ENCODE assay signal across 16 cellular contexts in genomic region chr15:79169531-79170123, GRCh38.
DNase-seq lines count a peak whose midpoint lies in the region; ATAC-seq, FAIRE-seq and TF ChIP-seq lines count a peak whose summit lies in the region.
"Had no signal": no experiment of that assay in that cellular context is flagged by ENCODE, and none has a peak within 500 bp of the region (broad histone marks: within the 10 kb centered on the region; RNA-seq: fewer than 3 reads in every experiment).

No MANE protein-coding gene starts in this region.

- TF ChIP-seq CTCF in Calu3 (IDR thresholded peaks at IDR 0.05; ENCODE audit: unreplicated experiment) = no peak
- TF ChIP-seq CTCF in mammary epithelial cell (conservative IDR thresholded peaks at IDR 0.05 in 1 of 2, IDR thresholded peaks at IDR 0.05 in 1 of 2; ENCODE audit: extremely low read depth in 1 of 2, insufficient read depth in 1 of 2, low read depth in 1 of 2, low read length in 2 of 2) = no peak

- H3K36me3 ChIP-seq in mammary epithelial cell (ENCODE audit: insufficient read depth, low read length) = no peaks in the 10 kb centered on the region
- H3K36me3 ChIP-seq: SJCRH30 had no signal

- H3K27me3 ChIP-seq in mammary epithelial cell (ENCODE audit: insufficient read depth, low read length) (no peaks in the 10 kb centered on the region), right cardiac atrium (ENCODE audit: control insufficient read depth, insufficient read depth) (no peaks in the 10 kb centered on the region)
- H3K27me3 ChIP-seq: SJCRH30 had no signal

- peak; percentile 38 to 57 for ATAC-seq in right cardiac atrium
- ATAC-seq in HG03108 (IDR thresholded peaks at IDR 0.05; ENCODE audit: unreplicated experiment) = no peak
- ATAC-seq: activated T-cell treated with anti-CD3 and anti-CD28 coated beads, Interleukin-2, amount 50 U/mL, for 4 hours had no signal

- intact Hi-C loops in Calu3 (cut with micrococcal nuclease; ENCODE audit: unreplicated experiment) (no loop called here), mammary epithelial cell (cut with micrococcal nuclease) (loop anchor here (1.0 kb wide), 1 partner anchor 141 kb away; no protein-coding TSS in a partner anchor), right cardiac atrium (cut with DNase I) (no loop called here)

- in situ Hi-C loops in mammary epithelial cell (cut with MboI; ENCODE audit: low sequenced_read_pairs in 2 of 2) = no loop called here

- H3K9me3 ChIP-seq in mammary epithelial cell (replicated peaks; ENCODE audit: insufficient read depth, low read length) (no peaks in the 10 kb centered on the region), right cardiac atrium (ENCODE audit: control insufficient read depth, low read length) (no peaks in the 10 kb centered on the region)
- H3K9me3 ChIP-seq: SJCRH30 had no signal

- BruUV-seq in Calu3 (replicated peaks; lab: Mats Ljungman, UMichigan) (no TSS peak), mammary epithelial cell (replicated peaks; lab: Mats Ljungman, UMichigan) (no TSS peak)

- 23% methylated on average over 4 of the region's 4 CpGs for WGBS in mammary epithelial cell (ENCODE audit: low coverage, missing lambda C conversion rate)
- 24% methylated on average over 4 of the region's 4 CpGs for WGBS in right cardiac atrium

- FAIRE-seq in GM12892 (lab: Jason Lieb, UNC) = no peak
- FAIRE-seq: GM18507 had no signal

- peaks cover 27% of the 10 kb centered on the region for H3K4me1 Mint-ChIP-seq in Calu3 (ENCODE audit: low read depth, unreplicated experiment)
- H3K4me1 Mint-ChIP-seq: activated naive CD8-positive, alpha-beta T cell treated with anti-CD3 and anti-CD28 coated beads, Interleukin-2, amount 10 ng/mL, durations not matched to agents 7 days and 5 days had no signal

- peaks cover 14% of the 10 kb centered on the region for H3K4me1 ChIP-seq in mammary epithelial cell (ENCODE audit: insufficient read depth, low read length)
- peaks cover 7% of the 10 kb centered on the region for H3K4me1 ChIP-seq in right cardiac atrium (ENCODE audit: control insufficient read depth, insufficient read depth, low read length)
- H3K4me1 ChIP-seq: SJCRH30 had no signal

- H3K9ac ChIP-seq in mammary epithelial cell (ENCODE audit: insufficient read depth, low read length) = no peak overlapping the region

- CTCF ChIA-PET in Calu3 (lab: Charles Lee) = interaction anchor here (1.4 to 1.9 kb wide), 3 partner anchors 12 to 141 kb away, joined by 4 to 8 read pairs (median 7); no protein-coding TSS in a partner anchor
- CTCF ChIA-PET in mammary epithelial cell (lab: Charles Lee; ENCODE audit: low non-redundant PET) = interaction anchor here (0.5 kb wide), 1 partner anchor 238 kb away, joined by 16 read pairs; no protein-coding TSS in a partner anchor

- peaks cover 5% of the 10 kb centered on the region for H3K27me3 Mint-ChIP-seq in Calu3 (ENCODE audit: unreplicated experiment)

- no peaks in the 10 kb centered on the region for H3K9me3 Mint-ChIP-seq in Calu3 (ENCODE audit: low read depth, unreplicated experiment)
- H3K9me3 Mint-ChIP-seq: activated naive CD8-positive, alpha-beta T cell treated with anti-CD3 and anti-CD28 coated beads, Interleukin-2, amount 10 ng/mL, durations not matched to agents 7 days and 5 days; activated T-cell treated with anti-CD3 and anti-CD28 coated beads, Interleukin-2, amount 50 U/mL, for 4 hours; stimulated activated naive CD8-positive, alpha-beta T cell treated with anti-CD3 and anti-CD28 coated beads, Interleukin-15, Interleukin-2, amounts not matched to agents 100 ng/mL and 50 ng/mL, for 24 hours had no signal

- H3K4me3 ChIP-seq in mammary epithelial cell (replicated peaks in 1 of 3; ENCODE audit: insufficient read depth in 1 of 3, low read depth in 2 of 3, low read length in 3 of 3) = no peak overlapping the region
- H3K4me3 ChIP-seq in right cardiac atrium (ENCODE audit: low read length) = no peak overlapping the region
- H3K4me3 ChIP-seq: SJCRH30 had no signal

- H3K27ac ChIP-seq in mammary epithelial cell (ENCODE audit: insufficient read depth, low read depth, low read length) (peak overlapping the region; percentile 28), right cardiac atrium (ENCODE audit: low read length) (peak overlapping the region; percentile 81)
- H3K27ac ChIP-seq: SJCRH30 had no signal

- DNase-seq in Calu3 (no peak), mammary epithelial cell (no peak), right cardiac atrium (no peak), putamen (ENCODE audit: low spot score) (peak; percentile 67), GM19238 (ENCODE audit: insufficient read length, low spot score) (no peak), NCI-H526 treated with DMSO at 0.1 percent for 48 hours (lab: John Stamatoyannopoulos, UW) (no peak), GM12892 (ENCODE audit: insufficient read length) (no peak)
- DNase-seq: activated CD4-positive, alpha-beta T cell treated with anti-CD3 and anti-CD28 coated beads, Interleukin-2, amount 50 U/mL, for 48 hours; activated naive CD8-positive, alpha-beta T cell treated with anti-CD3 and anti-CD28 coated beads, Interleukin-2, amount 10 ng/mL, durations not matched to agents 7 days and 5 days; activated T-cell treated with anti-CD3 and anti-CD28 coated beads, Interleukin-2, amount 50 U/mL, for 4 hours; KG1; SJCRH30; stimulated activated CD4-positive, alpha-beta T cell treated with anti-CD3 and anti-CD28 coated beads, Interleukin-12 subunit alpha, Interleukin-12 subunit beta, amount 100 ng/mL, for 4 hours had no signal

- no peaks in the 10 kb centered on the region for H3K79me2 ChIP-seq in mammary epithelial cell (ENCODE audit: insufficient read depth, low read length)

- H3K4me2 ChIP-seq in mammary epithelial cell (ENCODE audit: insufficient read depth, low read depth, low read length) = peak overlapping the region; percentile 52

- dilution Hi-C loops in mammary epithelial cell (cut with HindIII; ENCODE audit: low sequenced_read_pairs) = loop anchor here (10.0 kb wide), 1 partner anchor 265 kb away; no protein-coding TSS in a partner anchor

- H2AFZ ChIP-seq in mammary epithelial cell (ENCODE audit: low read depth, low read length) = peak overlapping the region; percentile 25

- peak overlapping the region; percentile 56 for H3K27ac Mint-ChIP-seq in Calu3 (ENCODE audit: unreplicated experiment)
- H3K27ac Mint-ChIP-seq: activated naive CD8-positive, alpha-beta T cell treated with anti-CD3 and anti-CD28 coated beads, Interleukin-2, amount 10 ng/mL, durations not matched to agents 7 days and 5 days; stimulated activated naive CD8-positive, alpha-beta T cell treated with anti-CD3 and anti-CD28 coated beads, Interleukin-15, Interleukin-2, amounts not matched to agents 100 ng/mL and 50 ng/mL, for 24 hours had no signal

- TF ChIP-seq POLR2A in GM12892 (IDR thresholded peaks at IDR 0.05; ENCODE audit: low read depth, low read length) = no peak

- H4K20me1 ChIP-seq in mammary epithelial cell (ENCODE audit: insufficient read depth, low read length) = no peaks in the 10 kb centered on the region

- peak overlapping the region; percentile 20 for H3K4me3 Mint-ChIP-seq in Calu3 (ENCODE audit: low read depth, unreplicated experiment)
- H3K4me3 Mint-ChIP-seq: activated naive CD8-positive, alpha-beta T cell treated with anti-CD3 and anti-CD28 coated beads, Interleukin-2, amount 10 ng/mL, durations not matched to agents 7 days and 5 days; activated T-cell treated with anti-CD3 and anti-CD28 coated beads, Interleukin-2, amount 50 U/mL, for 4 hours; stimulated activated naive CD8-positive, alpha-beta T cell treated with anti-CD3 and anti-CD28 coated beads, Interleukin-15, Interleukin-2, amounts not matched to agents 100 ng/mL and 50 ng/mL, for 24 hours had no signal

- no peaks in the 10 kb centered on the region for H3K36me3 Mint-ChIP-seq in Calu3 (ENCODE audit: insufficient read depth, unreplicated experiment)
- H3K36me3 Mint-ChIP-seq: activated naive CD8-positive, alpha-beta T cell treated with anti-CD3 and anti-CD28 coated beads, Interleukin-2, amount 10 ng/mL, durations not matched to agents 7 days and 5 days had no signal
